In the genomic region with DNA sequence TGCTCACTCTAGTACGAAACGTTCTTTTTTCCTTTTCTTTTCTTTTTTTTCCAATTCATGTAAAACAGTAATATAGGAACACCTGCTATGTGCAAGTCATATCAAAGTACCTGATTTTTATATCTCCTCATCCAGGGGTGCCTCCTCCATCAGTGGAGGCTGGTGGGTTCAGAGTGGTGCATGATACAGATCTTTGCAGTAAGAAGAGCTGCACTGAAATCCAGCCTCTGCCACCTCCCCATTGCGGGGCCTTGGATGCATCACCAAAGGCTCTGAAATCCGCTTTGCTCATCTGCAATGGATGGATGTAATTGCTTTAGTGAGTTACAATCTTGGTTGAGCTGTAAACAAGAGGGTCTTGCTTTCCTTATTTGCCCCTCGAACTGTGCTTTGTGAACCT, we compare ENCODE assay signal across 28 cellular contexts. TPM values are rescaled to one million over a fixed set of nuclear protein-coding genes. Genes with fewer than 3 reads are reported as not detected.
DNase-seq lines count a peak whose midpoint lies in the region; ATAC-seq and TF ChIP-seq lines count a peak whose summit lies in the region.
"Had no signal": no experiment of that assay in that cellular context is flagged by ENCODE, and none has a peak within 500 bp of the region (broad histone marks: within the 10 kb centered on the region; RNA-seq: fewer than 3 reads in every experiment).

No MANE protein-coding gene starts in this region.

- peak overlapping the region; percentile 90 for H3K27ac ChIP-seq in caudate nucleus (ENCODE audit: low read depth, low read length)
- H3K27ac ChIP-seq: hepatocyte, pancreas, thoracic aorta, vagina had no signal

- H3K27me3 Mint-ChIP-seq in activated T-cell treated with anti-CD3 and anti-CD28 coated beads, Interleukin-2, amount 50 U/mL, for 72 hours (ENCODE audit: low read depth) = no peaks in the 10 kb centered on the region
- H3K27me3 Mint-ChIP-seq in osteocyte (ENCODE audit: unreplicated experiment) = peaks cover 11% of the 10 kb centered on the region

- no peak for ATAC-seq in activated T-cell treated with anti-CD3 and anti-CD28 coated beads, Interleukin-2, amount 50 U/mL, for 72 hours (replicated peaks in 1 of 2)
- ATAC-seq in omental fat pad (ENCODE audit: low FRiP score) = no peak
- ATAC-seq: esophagus mucosa, Panc1, pancreas had no signal

- no peaks in the 10 kb centered on the region for H3K9me3 Mint-ChIP-seq in activated T-cell treated with anti-CD3 and anti-CD28 coated beads, Interleukin-2, amount 50 U/mL, for 72 hours
- no peaks in the 10 kb centered on the region for H3K9me3 Mint-ChIP-seq in osteocyte (ENCODE audit: unreplicated experiment)
- H3K9me3 Mint-ChIP-seq: memory B cell; stimulated activated naive B cell treated with anti-CD40 and anti-IgM and Interleukin-4, amounts not matched to agents 10 μg/mL and 1 μg/mL and 100 μg/mL, for 72 hours had no signal

- peak overlapping the region; percentile 31 to 83 for H3K4me3 Mint-ChIP-seq in activated T-cell treated with anti-CD3 and anti-CD28 coated beads, Interleukin-2, amount 50 U/mL, for 72 hours
- H3K4me3 Mint-ChIP-seq in osteocyte (ENCODE audit: unreplicated experiment) = no peak overlapping the region

- no peak overlapping the region for H3K27ac Mint-ChIP-seq in activated T-cell treated with anti-CD3 and anti-CD28 coated beads, Interleukin-2, amount 50 U/mL, for 72 hours
- no peak overlapping the region for H3K27ac Mint-ChIP-seq in osteocyte (ENCODE audit: unreplicated experiment)
- H3K27ac Mint-ChIP-seq: B cell; memory B cell; stimulated activated naive B cell treated with anti-CD40 and anti-IgM and Interleukin-4, amounts not matched to agents 10 μg/mL and 1 μg/mL and 100 μg/mL, for 72 hours had no signal

- no peaks in the 10 kb centered on the region for H3K36me3 Mint-ChIP-seq in activated T-cell treated with anti-CD3 and anti-CD28 coated beads, Interleukin-2, amount 50 U/mL, for 72 hours (ENCODE audit: insufficient read depth in 2 of 2)
- H3K36me3 Mint-ChIP-seq in osteocyte (ENCODE audit: unreplicated experiment) = no peaks in the 10 kb centered on the region
- H3K36me3 Mint-ChIP-seq: memory B cell; stimulated activated naive B cell treated with anti-CD40 and anti-IgM and Interleukin-4, amounts not matched to agents 10 μg/mL and 1 μg/mL and 100 μg/mL, for 72 hours had no signal

- H3K4me1 Mint-ChIP-seq in activated T-cell treated with anti-CD3 and anti-CD28 coated beads, Interleukin-2, amount 50 U/mL, for 72 hours (ENCODE audit: low read depth) = peaks cover 26% of the 10 kb centered on the region
- no peaks in the 10 kb centered on the region for H3K4me1 Mint-ChIP-seq in osteocyte (ENCODE audit: unreplicated experiment)

- DNase-seq in activated T-cell treated with anti-CD3 and anti-CD28 coated beads, Interleukin-2, amount 50 U/mL, for 72 hours = no peak
- no peak for DNase-seq in activated T-cell treated with anti-CD3 and anti-CD28 coated beads, Interleukin-2, amount 50 U/mL, for 1 hour
- DNase-seq in NCI-H1694 (lab: John Stamatoyannopoulos, UW) (peak; percentile 3), caudate nucleus (lab: John Stamatoyannopoulos, UW) (peak in 43 of 61 donors; percentile 3 to 94 (median 49)), osteocyte (ENCODE audit: extremely low spot score, unreplicated experiment) (peak; percentile 46), omental fat pad (ENCODE audit: low spot score) (no peak), A172 (ENCODE audit: low spot score) (no peak), NCI-H526 (lab: John Stamatoyannopoulos, UW) (no peak)
- DNase-seq: foreskin melanocyte; HCEC 1CT; IMR-90; NCI-H1417; NCI-H510A; NK-92 treated with Interleukin-12 subunit alpha and Interleukin-12 subunit beta, amount 100 ng/mL, for 24 hours; pancreas; stimulated activated naive B cell treated with anti-CD40 and anti-IgM and Interleukin-4, amounts not matched to agents 10 μg/mL and 1 μg/mL and 100 μg/mL, for 72 hours; SW 1271 had no signal

- TF ChIP-seq CTCF in osteocyte (IDR thresholded peaks at IDR 0.05) = no peak
- no peak for TF ChIP-seq CTCF in omental fat pad (IDR thresholded peaks at IDR 0.05)

RNA-seq across cellular contexts. Expression of gene GPR12, which starts 38.3 kb away (rescaled TPM):
- not detected for total RNA-seq in activated T-cell treated with anti-CD3 and anti-CD28 coated beads, Interleukin-2, amount 50 U/mL, for 72 hours
- total RNA-seq in osteocyte (not detected in 2 replicates), omental fat pad (under 1 TPM in 3 of 4 donors, not detected in 1; 0.06 to 0.32 (median 0.09) TPM)
- total RNA-seq in A172 (2014; rRNA removed; shearing (Covaris generic)) = not detected in 2 replicates
- total RNA-seq: A673; activated CD8-positive, alpha-beta memory T cell treated with anti-CD3 and anti-CD28 coated beads for 36 hours; B cell; Daoy; hepatocyte; IMR-90; pancreas; right cardiac atrium; vagina had no signal

Comparison
In these comparisons a context has a peak if more than half of its experiments do, and no peak if none do; other contexts are left out.
1. DNase-seq: peak in NCI-H1694 (single experiment), caudate nucleus (43 of 61) and osteocyte (single experiment); none in activated T-cell treated with anti-CD3 and anti-CD28 coated beads, Interleukin-2, amount 50 U/mL, for 72 hours (0 of 2), activated T-cell treated with anti-CD3 and anti-CD28 coated beads, Interleukin-2, amount 50 U/mL, for 1 hour (single experiment), omental fat pad (single experiment), A172 (single experiment) and NCI-H526 (0 of 2).